8 cellular contexts compared by ENCODE assay signal in genomic region chr10:99731296-99732032, GRCh38. TPM values are rescaled to one million over a fixed set of nuclear protein-coding genes. Genes with fewer than 3 reads are reported as not detected.
DNase-seq lines count a peak whose midpoint lies in the region; ATAC-seq and TF ChIP-seq lines count a peak whose summit lies in the region.

No MANE protein-coding gene starts in this region.

- peaks cover 26% of the 10 kb centered on the region for H3K4me1 Mint-ChIP-seq in activated CD8-positive, alpha-beta T cell treated with anti-CD3 and anti-CD28 coated beads, Interleukin-2, amount 10 ng/mL, durations not matched to agents 7 days and 5 days (ENCODE audit: low read depth)

- H3K36me3 ChIP-seq in iPS-20b (ENCODE audit: insufficient read depth, low read depth, low read length) (peaks cover 38% of the 10 kb centered on the region), testis (ENCODE audit: low read depth, missing control alignments) (no peaks in the 10 kb centered on the region)

- CTCF ChIA-PET in activated CD8-positive, alpha-beta T cell treated with anti-CD3 and anti-CD28 coated beads, Interleukin-2, amount 10 ng/mL, durations not matched to agents 7 days and 5 days (lab: Charles Lee) = interaction anchor here (0.7 to 2.8 kb wide), 12 partner anchors 10 to 278 kb away, joined by 3 to 15 read pairs (median 4); partner anchors contain the start of genes DNMBP and ENTPD7

- TF ChIP-seq CTCF in testis (IDR thresholded peaks at IDR 0.05) = no peak

- no peaks in the 10 kb centered on the region for H3K27me3 Mint-ChIP-seq in activated CD8-positive, alpha-beta T cell treated with anti-CD3 and anti-CD28 coated beads, Interleukin-2, amount 10 ng/mL, durations not matched to agents 7 days and 5 days (ENCODE audit: low read depth)

- DNase-seq in ELR (ENCODE audit: low read depth) (peak; percentile 21), testis (no peak), DMS53 treated with DMSO at 0.1 percent for 48 hours (lab: John Stamatoyannopoulos, UW; ENCODE audit: unreplicated experiment) (no peak), AG20443 (ENCODE audit: low spot score) (no peak), NCI-H526 treated with DMSO at 0.1 percent for 48 hours (lab: John Stamatoyannopoulos, UW) (no peak)
- no peak for DNase-seq in activated CD8-positive, alpha-beta T cell treated with anti-CD3 and anti-CD28 coated beads, Interleukin-2, amount 10 ng/mL, durations not matched to agents 7 days and 5 days

- intact Hi-C loops in testis (cut with DNase I; ENCODE audit: low total_unique reads) = no loop called here

- peak overlapping the region; percentile 99 for H3K27ac Mint-ChIP-seq in activated CD8-positive, alpha-beta T cell treated with anti-CD3 and anti-CD28 coated beads, Interleukin-2, amount 10 ng/mL, durations not matched to agents 7 days and 5 days

- no peak for TF ChIP-seq POLR2A in testis (IDR thresholded peaks at IDR 0.05)

- H3K4me3 ChIP-seq in iPS-20b (ENCODE audit: low read length) = peak overlapping the region; percentile 72
- peak overlapping the region; percentile 88 to 98 for H3K4me3 ChIP-seq in testis

- peak overlapping the region; percentile 78; the same call in 1 of the 2 replicates for H3K9ac ChIP-seq in iPS-20b (ENCODE audit: low read depth, low read length)

- peak overlapping the region; percentile 100 for H3K4me3 Mint-ChIP-seq in activated CD8-positive, alpha-beta T cell treated with anti-CD3 and anti-CD28 coated beads, Interleukin-2, amount 10 ng/mL, durations not matched to agents 7 days and 5 days

- H3K27me3 ChIP-seq in iPS-20b (ENCODE audit: insufficient read depth, low read length) (no peaks in the 10 kb centered on the region), testis (no peaks in the 10 kb centered on the region)

- 4 to 5% methylated on average over 11 to 16 of the region's 16 CpGs for WGBS in testis, 2 donors

- POLR2A ChIA-PET in activated CD8-positive, alpha-beta T cell treated with anti-CD3 and anti-CD28 coated beads, Interleukin-2, amount 10 ng/mL, durations not matched to agents 7 days and 5 days (lab: Charles Lee) = interaction anchor here (0.7 to 3.4 kb wide), 9 partner anchors 9 to 437 kb away, joined by 3 to 16 read pairs (median 4); partner anchors contain the start of genes DNMBP, ENTPD7 and SLC25A28

- peak; percentile 22 for ATAC-seq in HG02623 (IDR thresholded peaks at IDR 0.05; ENCODE audit: unreplicated experiment)
- no peak for ATAC-seq in activated CD8-positive, alpha-beta T cell treated with anti-CD3 and anti-CD28 coated beads, Interleukin-2, amount 10 ng/mL, durations not matched to agents 7 days and 5 days

- H3K4me1 ChIP-seq in iPS-20b (ENCODE audit: insufficient read depth, low read length) = no peaks in the 10 kb centered on the region
- H3K4me1 ChIP-seq in testis = peaks cover 11% of the 10 kb centered on the region

- H3K9me3 ChIP-seq in iPS-20b (ENCODE audit: insufficient read depth, low read depth, low read length) = no peaks in the 10 kb centered on the region
- no peaks in the 10 kb centered on the region for H3K9me3 ChIP-seq in testis

- H3K9me3 Mint-ChIP-seq in activated CD8-positive, alpha-beta T cell treated with anti-CD3 and anti-CD28 coated beads, Interleukin-2, amount 10 ng/mL, durations not matched to agents 7 days and 5 days (ENCODE audit: insufficient read depth) = no peaks in the 10 kb centered on the region

- H3K36me3 Mint-ChIP-seq in activated CD8-positive, alpha-beta T cell treated with anti-CD3 and anti-CD28 coated beads, Interleukin-2, amount 10 ng/mL, durations not matched to agents 7 days and 5 days (ENCODE audit: low read depth) = peaks cover 36% of the 10 kb centered on the region

- no peak overlapping the region for H3K27ac ChIP-seq in iPS-20b (ENCODE audit: low read length)
- H3K27ac ChIP-seq in testis = peak overlapping the region; percentile 95 to 98

RNA-seq across cellular contexts. Expression of gene COX15, which starts 0.5 kb away (rescaled TPM):
- total RNA-seq in activated CD8-positive, alpha-beta T cell treated with anti-CD3 and anti-CD28 coated beads, Interleukin-2, amount 10 ng/mL, durations not matched to agents 7 days and 5 days = 10 to 100 TPM; 36.1 to 39.3 TPM
- total RNA-seq in testis = 10 to 100 TPM; 45.8 to 47.4 TPM
- polyA plus RNA-seq in testis (ENCODE audit: insufficient read depth, low read depth, low replicate concordance) = 30.0 TPM

RNA-seq across cellular contexts. Expression of gene CUTC, which starts 0.6 kb away (rescaled TPM):
- 10 to 100 TPM; 24.0 to 25.8 TPM for total RNA-seq in activated CD8-positive, alpha-beta T cell treated with anti-CD3 and anti-CD28 coated beads, Interleukin-2, amount 10 ng/mL, durations not matched to agents 7 days and 5 days
- 10 to 100 TPM; 35.7 to 42.4 TPM for total RNA-seq in testis
- polyA plus RNA-seq in testis (ENCODE audit: insufficient read depth, low read depth, low replicate concordance) = 98.5 TPM

RNA-seq across cellular contexts. Expression of gene ABCC2, which starts 51.0 kb away (rescaled TPM):
- total RNA-seq in activated CD8-positive, alpha-beta T cell treated with anti-CD3 and anti-CD28 coated beads, Interleukin-2, amount 10 ng/mL, durations not matched to agents 7 days and 5 days = under 1 TPM; 0.76 to 0.97 TPM
- 1 to 10 TPM in 1 of 2 donors, under 1 TPM in 1; 0.81 to 2.7 TPM for total RNA-seq in testis
- 4.3 TPM for polyA plus RNA-seq in testis (ENCODE audit: insufficient read depth, low read depth, low replicate concordance)
